19 cellular contexts compared by ENCODE assay signal in the genomic region with DNA sequence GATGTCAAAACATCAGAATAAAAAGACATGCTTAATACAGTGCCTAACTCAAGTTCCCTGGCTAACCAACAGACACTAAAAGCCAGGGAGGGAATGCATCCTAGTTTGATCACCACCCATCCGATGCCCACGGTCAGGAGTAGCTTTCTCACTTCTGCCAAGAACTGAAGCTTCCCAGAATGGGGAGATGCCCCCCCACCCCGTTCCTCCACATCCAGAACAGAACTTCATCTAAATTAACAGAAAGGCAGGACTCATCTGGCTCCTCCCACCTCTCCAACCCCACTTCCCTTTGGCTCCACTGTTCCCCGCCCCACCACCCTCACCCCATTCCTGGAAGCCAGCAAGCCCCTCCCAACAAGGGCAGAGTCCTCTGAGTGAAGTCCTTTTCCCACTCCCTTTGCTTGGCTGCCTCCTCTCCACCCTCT. TPM values are rescaled to one million over a fixed set of nuclear protein-coding genes. Genes with fewer than 3 reads are reported as not detected.
A peak's percentile ranks its signal among the peaks of the same experiment; 100 is the strongest.
DNase-seq lines count a peak whose midpoint lies in the region; ATAC-seq, FAIRE-seq and TF ChIP-seq lines count a peak whose summit lies in the region.
"Had no signal": no experiment of that assay in that cellular context is flagged by ENCODE, and none has a peak within 500 bp of the region (broad histone marks: within the 10 kb centered on the region; RNA-seq: fewer than 3 reads in every experiment).

No MANE protein-coding gene starts in this region.

- no peak overlapping the region for H3K4me3 ChIP-seq in small intestine (ENCODE audit: low read depth in 1 of 2, low read length in 2 of 2)
- H3K4me3 ChIP-seq: cardiac muscle cell, ovary had no signal

- H3K9me3 Mint-ChIP-seq in WTC11, result no peaks in the 10 kb centered on the region
- H3K9me3 Mint-ChIP-seq: T-cell had no signal

- H3K27ac Mint-ChIP-seq in WTC11, result peak overlapping the region; percentile 65
- H3K27ac Mint-ChIP-seq: activated CD8-positive, alpha-beta memory T cell treated with anti-CD3 and anti-CD28 coated beads, Interleukin-2, amount 10 ng/mL, durations not matched to agents 7 days and 5 days; T-cell had no signal

- POLR2A ChIA-PET in WTC11 (lab: Charles Lee), result no interaction called here

- peaks cover 29% of the 10 kb centered on the region for H3K4me1 Mint-ChIP-seq in WTC11

- 0 to 30% (median 27%) methylated on average over 4 of the region's 4 CpGs for WGBS in small intestine, 3 donors

- FAIRE-seq in small intestine (lab: Jason Lieb, UNC), result no peak
- FAIRE-seq: D721Med, H54, kidney had no signal

- peaks cover 0 to 16% of the 10 kb centered on the region in 2 donors for H3K36me3 ChIP-seq in small intestine (ENCODE audit: control insufficient read depth in 2 of 2, insufficient read depth in 2 of 2, low read length in 2 of 2)
- H3K36me3 ChIP-seq: cardiac muscle cell, ovary had no signal

- peaks cover 6% of the 10 kb centered on the region; the same call in 1 of the 2 replicates for H3K27me3 Mint-ChIP-seq in WTC11 (ENCODE audit: low read depth)
- H3K27me3 Mint-ChIP-seq: T-cell had no signal

- H3K9me3 ChIP-seq in small intestine (ENCODE audit: control insufficient read depth, low read depth), result no peaks in the 10 kb centered on the region
- H3K9me3 ChIP-seq: ovary had no signal

- ATAC-seq in WTC11 (peak; percentile 86), left lobe of liver (peak; percentile 39)
- ATAC-seq: activated CD8-positive, alpha-beta memory T cell treated with anti-CD3 and anti-CD28 coated beads, Interleukin-2, amount 10 ng/mL, durations not matched to agents 7 days and 5 days; T-cell had no signal

- H3K27ac ChIP-seq in small intestine (ENCODE audit: low read depth in 1 of 2, low read length in 1 of 2), result peak overlapping the region; percentile 88 to 91
- H3K27ac ChIP-seq: cardiac muscle cell, ovary had no signal

- peak overlapping the region; percentile 20 for H3K4me3 Mint-ChIP-seq in WTC11
- H3K4me3 Mint-ChIP-seq: activated CD8-positive, alpha-beta memory T cell treated with anti-CD3 and anti-CD28 coated beads, Interleukin-2, amount 10 ng/mL, durations not matched to agents 7 days and 5 days; T-cell had no signal

- peaks cover 5% of the 10 kb centered on the region; the same call in 1 of the 2 replicates for H3K36me3 Mint-ChIP-seq in WTC11
- H3K36me3 Mint-ChIP-seq: activated CD8-positive, alpha-beta memory T cell treated with anti-CD3 and anti-CD28 coated beads, Interleukin-2, amount 10 ng/mL, durations not matched to agents 7 days and 5 days; T-cell had no signal

- no peak for TF ChIP-seq CTCF in WTC11 (IDR thresholded peaks at IDR 0.05)

- CTCF ChIA-PET in WTC11 (lab: Charles Lee), result interaction anchor here (1.0 to 1.6 kb wide), 3 partner anchors 15 to 308 kb away, joined by 4 to 10 read pairs (median 5); no protein-coding TSS in a partner anchor

- peaks cover 2 to 5% of the 10 kb centered on the region in 2 donors for H3K4me1 ChIP-seq in small intestine (ENCODE audit: control insufficient read depth in 2 of 2, insufficient read depth in 1 of 2, low read depth in 1 of 2, low read length in 1 of 2)

- no peaks in the 10 kb centered on the region for H3K27me3 ChIP-seq in small intestine (ENCODE audit: control insufficient read depth in 2 of 2, insufficient read depth in 2 of 2, low read length in 2 of 2)
- H3K27me3 ChIP-seq: cardiac muscle cell, ovary had no signal

- DNase-seq in HUDEP-2 (lab: John Stamatoyannopoulos, UW; ENCODE audit: unreplicated experiment in 76 of 76) (peak in 64 of 76 experiments; percentile 21 to 86 (median 58)), WTC11 (ENCODE audit: low spot score) (peak; percentile 50), left lobe of liver (ENCODE audit: low spot score) (peak; percentile 24), small intestine (peak; percentile 98), GM19240 (ENCODE audit: insufficient read length, low spot score) (no peak), GM19238 (ENCODE audit: insufficient read length, low spot score) (no peak), NCI-H526 treated with DMSO at 0.1 percent for 48 hours (lab: John Stamatoyannopoulos, UW) (no peak)
- DNase-seq: activated CD4-positive, CD25-positive, alpha-beta regulatory T cell treated with anti-CD3 and anti-CD28 coated beads, Interleukin-2, amount 50 U/mL, for 72 hours; activated CD8-positive, alpha-beta memory T cell treated with anti-CD3 and anti-CD28 coated beads, Interleukin-2, amount 10 ng/mL, durations not matched to agents 7 days and 5 days; effector CD8-positive, alpha-beta T cell; Karpas-422; kidney; NCI-H1417 treated with DMSO at 0.1 percent for 48 hours; NCI-H226; ovary; T-cell had no signal

TF ChIP-seq in WTC11, 78 proteins besides CTCF, POLR2A, EP300 and RAD21:
- no peak for TF ChIP-seq ESRRA (CRISPR knock-in tag; IDR thresholded peaks at IDR 0.05; ENCODE audit: borderline replicate concordance)
- TF ChIP-seq ZNF671 (CRISPR knock-in tag; IDR thresholded peaks at IDR 0.05), result no peak
- TF ChIP-seq, protein P1, sequence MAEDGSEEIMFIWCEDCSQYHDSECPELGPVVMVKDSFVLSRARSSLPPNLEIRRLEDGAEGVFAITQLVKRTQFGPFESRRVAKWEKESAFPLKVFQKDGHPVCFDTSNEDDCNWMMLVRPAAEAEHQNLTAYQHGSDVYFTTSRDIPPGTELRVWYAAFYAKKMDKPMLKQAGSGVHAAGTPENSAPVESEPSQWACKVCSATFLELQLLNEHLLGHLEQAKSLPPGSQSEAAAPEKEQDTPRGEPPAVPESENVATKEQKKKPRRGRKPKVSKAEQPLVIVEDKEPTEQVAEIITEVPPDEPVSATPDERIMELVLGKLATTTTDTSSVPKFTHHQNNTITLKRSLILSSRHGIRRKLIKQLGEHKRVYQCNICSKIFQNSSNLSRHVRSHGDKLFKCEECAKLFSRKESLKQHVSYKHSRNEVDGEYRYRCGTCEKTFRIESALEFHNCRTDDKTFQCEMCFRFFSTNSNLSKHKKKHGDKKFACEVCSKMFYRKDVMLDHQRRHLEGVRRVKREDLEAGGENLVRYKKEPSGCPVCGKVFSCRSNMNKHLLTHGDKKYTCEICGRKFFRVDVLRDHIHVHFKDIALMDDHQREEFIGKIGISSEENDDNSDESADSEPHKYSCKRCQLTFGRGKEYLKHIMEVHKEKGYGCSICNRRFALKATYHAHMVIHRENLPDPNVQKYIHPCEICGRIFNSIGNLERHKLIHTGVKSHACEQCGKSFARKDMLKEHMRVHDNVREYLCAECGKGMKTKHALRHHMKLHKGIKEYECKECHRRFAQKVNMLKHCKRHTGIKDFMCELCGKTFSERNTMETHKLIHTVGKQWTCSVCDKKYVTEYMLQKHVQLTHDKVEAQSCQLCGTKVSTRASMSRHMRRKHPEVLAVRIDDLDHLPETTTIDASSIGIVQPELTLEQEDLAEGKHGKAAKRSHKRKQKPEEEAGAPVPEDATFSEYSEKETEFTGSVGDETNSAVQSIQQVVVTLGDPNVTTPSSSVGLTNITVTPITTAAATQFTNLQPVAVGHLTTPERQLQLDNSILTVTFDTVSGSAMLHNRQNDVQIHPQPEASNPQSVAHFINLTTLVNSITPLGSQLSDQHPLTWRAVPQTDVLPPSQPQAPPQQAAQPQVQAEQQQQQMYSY (CRISPR knock-in tag; IDR thresholded peaks at IDR 0.05), result 0 out of 2 replicates have a peak, but pooled peaks have one; percentile 13

RNA-seq across cellular contexts. Expression of gene GDE1, which starts 33.7 kb away (rescaled TPM):
- total RNA-seq in WTC11 (2021) (58.3 to 65.7 TPM (median 60.6 TPM) in 3 replicates), left lobe of liver (22.0 TPM)
- polyA plus RNA-seq in small intestine, result 10 to 100 TPM; 29.7 to 44.5 (median 33.2) TPM

RNA-seq across cellular contexts. Expression of gene CCP110, which starts 35.5 kb away (rescaled TPM):
- total RNA-seq in WTC11 (2021) (17.9 to 23.9 TPM (median 19.5 TPM) in 3 replicates), left lobe of liver (2.7 TPM)
- polyA plus RNA-seq in small intestine, result 1 to 10 TPM; 2.0 to 5.3 (median 2.7) TPM

Comparison
In these comparisons a context has a peak if more than half of its experiments do, and no peak if none do; other contexts are left out.
1. DNase-seq: peak in HUDEP-2 (64 of 76), WTC11 (single experiment), left lobe of liver (single experiment) and small intestine (single experiment); none in GM19240 (single experiment), GM19238 (single experiment) and NCI-H526 treated with DMSO at 0.1 percent for 48 hours (single experiment).